ENCODE assay signal across 8 cellular contexts in the genomic region with DNA sequence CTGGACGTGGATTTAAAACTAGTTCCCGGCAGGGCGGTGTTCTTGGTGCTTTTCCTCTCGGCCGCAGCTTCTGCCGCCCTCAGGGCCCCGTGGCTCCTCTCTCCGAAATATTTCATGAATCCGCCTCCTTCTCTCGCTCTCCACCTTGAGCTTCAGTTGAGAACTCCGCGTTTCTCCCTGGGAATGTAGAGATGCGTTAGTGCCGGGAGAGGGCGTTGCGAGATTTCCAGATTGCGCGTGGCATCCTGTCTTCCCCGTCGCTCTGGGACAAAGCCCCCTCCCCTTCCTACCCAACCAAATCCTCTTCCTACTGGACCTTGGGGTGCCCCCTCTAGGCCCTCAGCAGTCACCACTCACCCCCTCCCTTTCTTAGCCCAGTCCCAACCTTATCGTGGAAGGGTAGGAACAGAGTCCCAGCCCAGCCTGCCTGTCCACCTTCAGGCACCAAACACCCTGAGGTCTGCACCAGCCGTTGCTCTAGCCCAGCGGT. TPM values are rescaled to one million over a fixed set of nuclear protein-coding genes. Genes with fewer than 3 reads are reported as not detected.
A peak's percentile ranks its signal among the peaks of the same experiment; 100 is the strongest.
DNase-seq lines count a peak whose midpoint lies in the region; ATAC-seq and TF ChIP-seq lines count a peak whose summit lies in the region.

No MANE protein-coding gene starts in this region.

- H3K9me3 Mint-ChIP-seq in activated naive CD4-positive, alpha-beta T cell treated with anti-CD3 and anti-CD28 coated beads, Interleukin-2, amount 50 U/mL, for 72 hours, result peaks cover 0 to 3% of the 10 kb centered on the region in 2 donors

- H3K4me1 ChIP-seq in right lobe of liver, result no peaks in the 10 kb centered on the region

- H3K36me3 ChIP-seq in right lobe of liver, result no peaks in the 10 kb centered on the region

- H3K4me3 ChIP-seq in HFF-Myc (replicated peaks; ENCODE audit: low read depth, low read length) (no peak overlapping the region), right lobe of liver (no peak overlapping the region)

- intact Hi-C loops in right lobe of liver (cut with DNase I), result no loop called here

- H3K27ac Mint-ChIP-seq in activated naive CD4-positive, alpha-beta T cell treated with anti-CD3 and anti-CD28 coated beads, Interleukin-2, amount 50 U/mL, for 72 hours, result peak overlapping the region in 1 of 2 donors; percentile 69

- peak; percentile 46 for DNase-seq in DMS 273 (lab: John Stamatoyannopoulos, UW; ENCODE audit: unreplicated experiment)
- no peak for DNase-seq in DMS 273 treated with DMSO at 0.1 percent for 48 hours (lab: John Stamatoyannopoulos, UW)
- DNase-seq in HFF-Myc (ENCODE audit: extremely low read depth, low read depth), result no peak
- DNase-seq in activated naive CD4-positive, alpha-beta T cell treated with anti-CD3 and anti-CD28 coated beads, Interleukin-2, amount 50 U/mL, for 72 hours (ENCODE audit: low spot score in 2 of 2), result no peak
- peak in 2 of 3 donors; percentile 21 to 56 for DNase-seq in right lobe of liver
- DNase-seq in HCEC 1CT, result no peak
- DNase-seq in activated effector memory CD4-positive, alpha-beta T cell treated with Interleukin-2 at 50 U/mL for 16 hours, result no peak

- no peaks in the 10 kb centered on the region for H3K9me3 ChIP-seq in right lobe of liver

- peaks cover 0 to 4% of the 10 kb centered on the region in 2 donors for H3K36me3 Mint-ChIP-seq in activated naive CD4-positive, alpha-beta T cell treated with anti-CD3 and anti-CD28 coated beads, Interleukin-2, amount 50 U/mL, for 72 hours

- TF ChIP-seq CTCF in HFF-Myc (IDR thresholded peaks at IDR 0.05; ENCODE audit: low read depth, low read length, missing control alignments), result peak; percentile 61
- TF ChIP-seq CTCF in right lobe of liver (IDR thresholded peaks at IDR 0.05), result peak in 3 of 4 donors; percentile 25 to 38 (median 36)

- no peaks in the 10 kb centered on the region for H3K27me3 ChIP-seq in right lobe of liver

- TF ChIP-seq POLR2A in right lobe of liver (IDR thresholded peaks at IDR 0.05), result no peak

- ATAC-seq in activated naive CD4-positive, alpha-beta T cell treated with anti-CD3 and anti-CD28 coated beads, Interleukin-2, amount 50 U/mL, for 72 hours, result peak; percentile 30 to 32
- ATAC-seq in right lobe of liver (peak; percentile 6 to 56 (median 45)), HG02973 (IDR thresholded peaks at IDR 0.05; ENCODE audit: unreplicated experiment) (no peak)

- no peak overlapping the region for H3K27ac ChIP-seq in right lobe of liver

- 11% methylated on average over 13 of the region's 23 CpGs for WGBS in right lobe of liver (ENCODE audit: insufficient coverage, low coverage, low lambda C conversion rate, missing lambda C conversion rate)

RNA-seq across cellular contexts. Expression of a gene that starts 15.5 kb away (rescaled TPM):
- total RNA-seq in activated naive CD4-positive, alpha-beta T cell treated with anti-CD3 and anti-CD28 coated beads, Interleukin-2, amount 50 U/mL, for 72 hours, result 100 to 1,000 TPM; 655 to 769 TPM
- total RNA-seq in right lobe of liver, result 10 to 100 TPM in 1 of 6 experiments, 1 to 10 TPM in 5; 3.4 to 12.9 (median 6.5) TPM

RNA-seq across cellular contexts. Expression of a gene that starts 22.7 kb away (rescaled TPM):
- 10 to 100 TPM; 60.7 to 69.7 TPM for total RNA-seq in activated naive CD4-positive, alpha-beta T cell treated with anti-CD3 and anti-CD28 coated beads, Interleukin-2, amount 50 U/mL, for 72 hours
- 10 to 100 TPM in 1 of 6 experiments, 1 to 10 TPM in 5; 2.9 to 12.8 (median 4.0) TPM for total RNA-seq in right lobe of liver

RNA-seq across cellular contexts. Expression of a gene that starts 47.3 kb away (rescaled TPM):
- 10 to 100 TPM in 1 of 2 donors, 1 to 10 TPM in 1; 5.2 to 28.1 TPM for total RNA-seq in activated naive CD4-positive, alpha-beta T cell treated with anti-CD3 and anti-CD28 coated beads, Interleukin-2, amount 50 U/mL, for 72 hours
- not detected for total RNA-seq in right lobe of liver

Comparison
In these comparisons a context has a peak if more than half of its experiments do, and no peak if none do; other contexts are left out.
1. DNase-seq: peak in DMS 273 (single experiment) and right lobe of liver (2 of 3); none in DMS 273 treated with DMSO at 0.1 percent for 48 hours (single experiment), HFF-Myc (single experiment), activated naive CD4-positive, alpha-beta T cell treated with anti-CD3 and anti-CD28 coated beads, Interleukin-2, amount 50 U/mL, for 72 hours (0 of 2), HCEC 1CT (single experiment) and activated effector memory CD4-positive, alpha-beta T cell treated with Interleukin-2 at 50 U/mL for 16 hours (single experiment).
2. RNA of a gene that starts 15.5 kb away (total RNA-seq): 655 to 769 TPM in activated naive CD4-positive, alpha-beta T cell treated with anti-CD3 and anti-CD28 coated beads, Interleukin-2, amount 50 U/mL, for 72 hours; 3.4 to 12.9 TPM in right lobe of liver; every median in the first group is over 10 times any median in the second.
3. RNA of a gene that starts 22.7 kb away (total RNA-seq): 60.7 to 69.7 TPM in activated naive CD4-positive, alpha-beta T cell treated with anti-CD3 and anti-CD28 coated beads, Interleukin-2, amount 50 U/mL, for 72 hours; 2.9 to 12.8 TPM in right lobe of liver; every median in the first group is over 4 times any median in the second.
4. RNA of a gene that starts 47.3 kb away (total RNA-seq): 5.2 to 28.1 TPM in activated naive CD4-positive, alpha-beta T cell treated with anti-CD3 and anti-CD28 coated beads, Interleukin-2, amount 50 U/mL, for 72 hours; not detected in right lobe of liver; every median in the first group is over 4 times any median in the second.